Comparison of ENCODE assay signal across 1 cellular context in the genomic region with DNA sequence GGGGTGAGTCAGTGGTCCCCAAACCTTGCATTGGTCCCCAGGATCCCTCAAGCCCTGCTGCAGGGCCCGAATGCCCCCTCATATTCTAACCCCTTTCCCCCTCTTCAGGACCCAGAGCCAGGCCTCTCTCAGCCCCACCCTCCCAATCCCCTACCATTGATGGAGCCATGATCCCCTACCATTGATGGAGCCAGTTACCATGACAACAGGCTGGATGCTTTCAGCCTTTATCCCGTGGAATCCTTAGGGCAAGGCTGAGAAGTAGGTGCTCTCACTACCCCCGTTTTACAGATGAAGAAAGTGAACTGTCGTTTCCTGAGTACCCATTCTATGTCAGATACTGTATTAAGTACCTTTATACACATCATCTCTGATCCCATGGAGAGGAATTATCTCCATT.
TF ChIP-seq lines count a peak whose summit lies in the region.

No MANE protein-coding gene starts in this region.

TF ChIP-seq in K562, 482 proteins besides CTCF, POLR2A, EP300 and RAD21 (continued from another document):
- TF ChIP-seq, protein P1, sequence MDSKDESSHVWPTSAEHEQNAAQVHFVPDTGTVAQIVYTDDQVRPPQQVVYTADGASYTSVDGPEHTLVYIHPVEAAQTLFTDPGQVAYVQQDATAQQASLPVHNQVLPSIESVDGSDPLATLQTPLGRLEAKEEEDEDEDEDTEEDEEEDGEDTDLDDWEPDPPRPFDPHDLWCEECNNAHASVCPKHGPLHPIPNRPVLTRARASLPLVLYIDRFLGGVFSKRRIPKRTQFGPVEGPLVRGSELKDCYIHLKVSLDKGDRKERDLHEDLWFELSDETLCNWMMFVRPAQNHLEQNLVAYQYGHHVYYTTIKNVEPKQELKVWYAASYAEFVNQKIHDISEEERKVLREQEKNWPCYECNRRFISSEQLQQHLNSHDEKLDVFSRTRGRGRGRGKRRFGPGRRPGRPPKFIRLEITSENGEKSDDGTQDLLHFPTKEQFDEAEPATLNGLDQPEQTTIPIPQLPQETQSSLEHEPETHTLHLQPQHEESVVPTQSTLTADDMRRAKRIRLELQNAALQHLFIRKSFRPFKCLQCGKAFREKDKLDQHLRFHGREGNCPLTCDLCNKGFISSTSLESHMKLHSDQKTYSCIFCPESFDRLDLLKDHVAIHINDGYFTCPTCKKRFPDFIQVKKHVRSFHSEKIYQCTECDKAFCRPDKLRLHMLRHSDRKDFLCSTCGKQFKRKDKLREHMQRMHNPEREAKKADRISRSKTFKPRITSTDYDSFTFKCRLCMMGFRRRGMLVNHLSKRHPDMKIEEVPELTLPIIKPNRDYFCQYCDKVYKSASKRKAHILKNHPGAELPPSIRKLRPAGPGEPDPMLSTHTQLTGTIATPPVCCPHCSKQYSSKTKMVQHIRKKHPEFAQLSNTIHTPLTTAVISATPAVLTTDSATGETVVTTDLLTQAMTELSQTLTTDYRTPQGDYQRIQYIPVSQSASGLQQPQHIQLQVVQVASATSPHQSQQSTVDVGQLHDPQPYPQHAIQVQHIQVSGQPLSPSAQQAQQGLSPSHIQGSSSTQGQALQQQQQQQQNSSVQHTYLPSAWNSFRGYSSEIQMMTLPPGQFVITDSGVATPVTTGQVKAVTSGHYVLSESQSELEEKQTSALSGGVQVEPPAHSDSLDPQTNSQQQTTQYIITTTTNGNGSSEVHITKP (IDR thresholded peaks at IDR 0.05; ENCODE audit: partially characterized antibody): no peak
- TF ChIP-seq SAP30 (IDR thresholded peaks at IDR 0.05; ENCODE audit: borderline replicate concordance, insufficient read depth, low read depth, low read length, poor library complexity, severe bottlenecking) (no peak), MCM7 (IDR thresholded peaks at IDR 0.05) (no peak), HDGF (IDR thresholded peaks at IDR 0.05) (no peak)
